Comparison of ENCODE assay signal across 14 cellular contexts in genomic region chr5:53080271-53080670, GRCh38.
"Had no signal": no experiment of that assay in that cellular context is flagged by ENCODE, and none has a peak within 500 bp of the region (broad histone marks: within the 10 kb centered on the region; RNA-seq: fewer than 3 reads in every experiment).

No MANE protein-coding gene starts in this region.

- H3K4me2 ChIP-seq: neural progenitor cell had no signal

- H3K27ac ChIP-seq: colonic mucosa, esophagus muscularis mucosa, neural progenitor cell, thoracic aorta had no signal

- H3K4me3 Mint-ChIP-seq: activated B cell treated with CpG ODN at 0.5 μM for 24 hours, neural progenitor cell had no signal

- H3K36me3 ChIP-seq: colonic mucosa, neural progenitor cell, thoracic aorta had no signal

- DNase-seq: activated B cell treated with CpG ODN at 0.5 μM for 24 hours; activated CD4-positive, alpha-beta T cell treated with anti-CD3 and anti-CD28 coated beads, Interleukin-2, amount 50 U/mL, for 4 hours; central memory CD4-positive, alpha-beta T cell; colonic mucosa; effector CD4-positive, alpha-beta T cell; mammary epithelial cell had no signal

- H3K27me3 Mint-ChIP-seq: brain had no signal

- H3K9me3 ChIP-seq: colonic mucosa, esophagus muscularis mucosa, thoracic aorta had no signal

- H3K4me1 ChIP-seq: colonic mucosa, esophagus muscularis mucosa, neural progenitor cell had no signal

- ATAC-seq: sciatic nerve had no signal

- H3K27ac Mint-ChIP-seq: activated B cell treated with CpG ODN at 0.5 μM for 24 hours; activated naive CD4-positive, alpha-beta T cell treated with anti-CD3 and anti-CD28 coated beads, Interleukin-2, amount 50 U/mL, for 72 hours; activated T-helper 2 cell treated with anti-CD3 and anti-CD28 coated beads, Interferon-gamma antibody, Interleukin-2, Interleukin-4, amounts not matched to agents 10 μg/mL and 5 μg/mL and 100 μg/mL, durations not matched to agents 14 hours and 24 hours and 36 hours; neural progenitor cell had no signal

- H2AFZ ChIP-seq: neural progenitor cell had no signal

- H3K4me1 Mint-ChIP-seq: activated B cell treated with CpG ODN at 0.5 μM for 24 hours, neural progenitor cell had no signal

- H3K36me3 Mint-ChIP-seq: brain, neural progenitor cell had no signal

- H3K9ac ChIP-seq: neural progenitor cell had no signal

- H3K4me3 ChIP-seq: colonic mucosa, esophagus muscularis mucosa, neural progenitor cell, thoracic aorta had no signal

- H3K9me3 Mint-ChIP-seq: activated B cell treated with CpG ODN at 0.5 μM for 24 hours; activated T-helper 2 cell treated with anti-CD3 and anti-CD28 coated beads, Interferon-gamma antibody, Interleukin-2, Interleukin-4, amounts not matched to agents 10 μg/mL and 5 μg/mL and 100 μg/mL, durations not matched to agents 14 hours and 24 hours and 36 hours; brain; neural progenitor cell had no signal

- FAIRE-seq: islet of Langerhans had no signal

- H3K27me3 ChIP-seq: colonic mucosa, esophagus muscularis mucosa, neural progenitor cell had no signal
